In the genomic region with DNA sequence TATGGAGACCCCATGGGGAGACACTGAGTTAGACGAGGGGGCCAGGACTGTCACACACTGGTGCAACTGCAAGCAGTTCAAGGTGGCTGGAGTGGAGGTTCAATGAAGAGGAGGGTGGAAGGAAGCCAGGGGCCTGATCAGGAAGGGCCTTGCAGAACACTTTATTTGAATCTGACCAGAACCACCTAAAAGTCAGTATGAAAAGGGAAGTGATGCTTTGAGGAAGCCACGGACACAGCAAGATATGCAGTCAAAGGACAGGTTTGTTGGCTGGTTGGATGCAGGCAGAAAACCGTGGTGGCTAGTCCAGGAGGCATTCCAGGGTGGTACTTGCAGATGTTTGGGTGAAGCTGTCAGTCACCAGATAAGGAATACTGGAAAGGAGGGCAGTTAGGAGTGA, we compare ENCODE assay signal across 13 cellular contexts. TPM values are rescaled to one million over a fixed set of nuclear protein-coding genes. Genes with fewer than 3 reads are reported as not detected.
DNase-seq lines count a peak whose midpoint lies in the region; ATAC-seq, FAIRE-seq and TF ChIP-seq lines count a peak whose summit lies in the region.
"Had no signal": no experiment of that assay in that cellular context is flagged by ENCODE, and none has a peak within 500 bp of the region (broad histone marks: within the 10 kb centered on the region; RNA-seq: fewer than 3 reads in every experiment).

No MANE protein-coding gene starts in this region.

- DNase-seq in KBM-7 (peak; percentile 63), GM12878 (ENCODE audit: low read depth, low spot score) (peak; percentile 3), RCC 7860 (ENCODE audit: low spot score) (no peak), NCI-H2227 (lab: John Stamatoyannopoulos, UW; ENCODE audit: unreplicated experiment) (no peak)
- DNase-seq in NK-92 treated with Interleukin-12 subunit alpha and Interleukin-12 subunit beta, amount 100 ng/mL, for 24 hours (lab: John Stamatoyannopoulos, UW) = no peak
- DNase-seq: DMS79 treated with DMSO at 0.1 percent for 48 hours had no signal

- SMC1A ChIA-PET in GM12878 (lab: Charles Lee; ENCODE audit: uncharacterized antibody, unreplicated experiment) = no interaction called here

- POLR2A ChIA-PET in GM12878 (lab: Charles Lee) = no interaction called here

- H3K36me3 ChIP-seq in GM12878 (ENCODE audit: control insufficient read depth in 2 of 2, insufficient read depth in 2 of 2, low read length in 1 of 2) = no peaks in the 10 kb centered on the region

- H3K79me2 ChIP-seq in GM12878 (ENCODE audit: control insufficient read depth, insufficient read depth, low read length) = no peaks in the 10 kb centered on the region

- TF ChIP-seq EP300 in GM12878 (IDR thresholded peaks at IDR 0.05; ENCODE audit: borderline replicate concordance in 1 of 2, control insufficient read depth in 1 of 2, low read depth in 2 of 2, low read length in 2 of 2) = no peak

- no peaks in the 10 kb centered on the region for H4K20me1 ChIP-seq in GM12878 (ENCODE audit: control insufficient read depth, insufficient read depth)

- FAIRE-seq in GM12878 (lab: Jason Lieb, UNC) = no peak
- no peak for FAIRE-seq in RCC 7860 (lab: Jason Lieb, UNC)

- TF ChIP-seq POLR2A in GM12878 (IDR thresholded peaks at IDR 0.05; ENCODE audit: low read depth, low read length) = no peak

- ATAC-seq in GM18502 (IDR thresholded peaks at IDR 0.05; ENCODE audit: poor library complexity, unreplicated experiment) = peak; percentile 63
- ATAC-seq in HG02588 (IDR thresholded peaks at IDR 0.05; ENCODE audit: unreplicated experiment) = peak; percentile 67
- ATAC-seq in GM12878 = peak; percentile 55
- ATAC-seq in HG02642 (IDR thresholded peaks at IDR 0.05; ENCODE audit: poor library complexity, unreplicated experiment) = no peak
- ATAC-seq: GM23338, Right ventricle myocardium inferior had no signal

- H3K9ac ChIP-seq in GM12878 (ENCODE audit: control insufficient read depth, insufficient read depth, low read length) = no peak overlapping the region

- in situ Hi-C loops in KBM-7 (cut with MboI; ENCODE audit: low pct_unique_long_range_greater_than_20kb, low sequenced_read_pairs) (no loop called here), GM12878 (cut with MboI) (no loop called here)

- peaks cover 2% of the 10 kb centered on the region; the same call in 2 of the 3 replicates for H3K9me3 ChIP-seq in GM12878 (replicated peaks; ENCODE audit: control insufficient read depth, insufficient read depth, low read length)

- no TSS peak for BruUV-seq in GM12878 (replicated peaks; lab: Mats Ljungman, UMichigan)

- H2AFZ ChIP-seq in GM12878 (ENCODE audit: control insufficient read depth, low read depth, low read length) = no peak overlapping the region
- H2AFZ ChIP-seq: GM23338 had no signal

- H3K4me2 ChIP-seq in GM12878 (ENCODE audit: control insufficient read depth, insufficient read depth) = 0 out of 2 replicates have a peak overlapping the region, but pooled peaks have one; percentile 7
- H3K4me2 ChIP-seq: GM23338 had no signal

- CTCF ChIA-PET in GM12878 (lab: Yijun Ruan, JAX) = interaction anchor here (1.0 kb wide), 1 partner anchor 33 kb away, joined by 3 read pairs; no protein-coding TSS in a partner anchor

- no peak for TF ChIP-seq CTCF in GM12878 (IDR thresholded peaks at IDR 0.05 in 2 of 3, conservative IDR thresholded peaks at IDR 0.05 in 1 of 3; ENCODE audit: control insufficient read depth in 2 of 3, extremely low read depth in 1 of 3, insufficient read depth in 1 of 3, low read depth in 3 of 3, low read length in 3 of 3)

- peaks cover 3% of the 10 kb centered on the region; the same call in 1 of the 2 replicates for H3K4me1 ChIP-seq in GM12878 (ENCODE audit: control insufficient read depth, insufficient read depth, low read length)

- intact Hi-C loops in GM12878 (cut with micrococcal nuclease; ENCODE audit: unreplicated experiment) = no loop called here

- TF ChIP-seq RAD21 in GM12878 (IDR thresholded peaks at IDR 0.05; ENCODE audit: insufficient read depth, low read depth, low read length) = no peak

- H3K27me3 ChIP-seq in GM12878 (replicated peaks in 1 of 2; ENCODE audit: control insufficient read depth in 2 of 2, insufficient read depth in 2 of 2, low read length in 1 of 2) = peaks cover 0 to 7% of the 10 kb centered on the region in 2 experiments; a peak in 1 of 4 replicates

- no peak overlapping the region for H3K4me3 ChIP-seq in GM12878
- H3K4me3 ChIP-seq: GM23338 had no signal

- no peak overlapping the region for H3K27ac ChIP-seq in GM12878 (ENCODE audit: control insufficient read depth, insufficient read depth)

- 2% methylated on average over 3 of the region's 3 CpGs for WGBS in GM12878 (ENCODE audit: insufficient coverage, insufficient replicate concordance, low lambda C conversion rate, missing lambda C conversion rate)

- RAD21 ChIA-PET in GM12878 (lab: Charles Lee; ENCODE audit: unreplicated experiment) = no interaction called here

TF ChIP-seq in GM12878, 131 proteins besides CTCF, POLR2A, EP300 and RAD21:
- peak; percentile 81 for TF ChIP-seq SPI1 (IDR thresholded peaks at IDR 0.05; ENCODE audit: borderline replicate concordance, insufficient read depth, low read depth, low read length)
- no peak for TF ChIP-seq MYB (IDR thresholded peaks at IDR 0.05; ENCODE audit: borderline replicate concordance, low read depth, low read length)

RNA-seq across cellular contexts. Expression of a gene that starts 3.5 kb away (rescaled TPM):
- total RNA-seq in GM12878 (2013; cell fraction: nucleolus; rRNA removed) = not detected in 2 replicates
- total RNA-seq in GM12878 (2014; rRNA removed) (not detected in 2 replicates), GM12878 (2014; rRNA removed; fragmentation: Illumina TruSeq; extraction: Trizol) (not detected in 2 replicates), GM12878 (2021) (not detected in 2 replicates)
- polyA plus RNA-seq in GM12878 (2011; ENCODE audit: low read depth) = not detected
- polyA plus RNA-seq in GM12878 (2011; rRNA removed) (not detected in 2 replicates), GM12878 (2014; fragmentation: Illumina TruSeq; extraction: Trizol) (not detected in 2 replicates), GM12878 (2014; fragmentation: Nextera tagmentation; extraction: Ambion mirVana) (not detected), GM12878 (2014; rRNA removed) (not detected in 2 replicates), GM12878 (2016; fragmentation: Nextera tagmentation; extraction: Ambion mirVana) (not detected)
- not detected in 2 replicates for polyA plus RNA-seq in GM12878 (2011; cell fraction: cytosol; rRNA removed)
- polyA plus RNA-seq in GM12878 (2011; cell fraction: nucleus; rRNA removed) = not detected in 2 replicates
- polyA plus RNA-seq in GM12878 (2012) = not detected in 2 replicates
- polyA minus RNA-seq in GM12878 (2011; rRNA and poly(A)+ RNA removed) = not detected in 2 replicates
- polyA minus RNA-seq in GM12878 (2011; cell fraction: cytosol; rRNA and poly(A)+ RNA removed) = not detected in 2 replicates
- not detected in 2 replicates for polyA minus RNA-seq in GM12878 (2011; cell fraction: nucleus; rRNA and poly(A)+ RNA removed)
- total RNA-seq: epithelial cell of proximal tubule, neural crest cell had no signal

Comparison
In these comparisons a context has a peak if more than half of its experiments do, and no peak if none do; other contexts are left out.
1. DNase-seq: peak in KBM-7 (single experiment) and GM12878 (single experiment); none in RCC 7860 (single experiment), NCI-H2227 (single experiment) and NK-92 treated with Interleukin-12 subunit alpha and Interleukin-12 subunit beta, amount 100 ng/mL, for 24 hours (single experiment).